Comparison of ENCODE assay signal across 1 cellular context in the genomic region with DNA sequence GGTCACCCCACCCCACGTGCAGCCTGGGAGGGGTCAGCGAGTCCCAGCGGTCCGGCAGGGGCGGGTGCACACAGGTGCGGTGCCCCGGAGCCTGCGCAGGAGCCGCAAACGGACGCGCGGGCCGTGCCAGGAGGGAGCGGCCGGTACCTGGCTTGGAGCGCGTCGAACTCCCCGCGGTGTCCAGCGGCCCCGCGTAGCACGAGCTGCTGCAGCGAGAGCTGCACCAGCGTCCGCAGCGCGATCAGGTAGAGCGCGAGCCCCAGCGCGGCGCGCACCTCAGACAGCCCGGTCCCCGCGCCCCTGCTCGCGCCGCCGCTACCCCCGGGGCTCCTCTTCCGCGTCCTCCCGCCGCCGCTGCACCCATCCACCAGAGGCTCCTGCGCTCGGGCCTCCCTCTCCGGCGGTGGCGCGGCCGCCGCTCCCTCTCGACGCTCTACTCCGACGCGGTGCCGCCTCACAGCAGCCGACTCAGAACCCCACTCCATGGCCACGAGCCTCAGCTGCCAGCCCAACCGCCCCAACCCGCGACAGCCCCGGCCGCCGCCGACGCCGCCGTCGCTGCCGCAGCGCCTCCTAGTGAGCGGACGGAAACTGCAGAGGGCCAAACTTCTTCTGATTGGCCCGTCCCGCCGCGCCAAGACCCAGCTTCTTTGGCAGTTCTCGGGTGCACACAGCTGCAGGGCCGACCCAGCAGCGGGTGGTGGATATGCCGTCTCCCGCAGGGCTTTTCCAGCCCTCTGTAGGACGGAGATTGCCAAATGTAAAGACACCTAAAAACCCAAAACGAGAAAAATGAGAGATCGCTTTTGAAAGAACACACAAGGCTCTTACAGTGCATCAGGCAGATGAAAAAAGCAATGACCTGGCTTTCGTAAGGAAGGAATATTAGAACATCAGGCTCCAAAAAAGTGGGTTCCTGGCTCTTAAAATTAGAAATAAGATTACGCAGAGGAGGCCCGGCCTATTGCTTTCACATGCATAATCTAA.
A peak's percentile ranks its signal among the peaks of the same experiment; 100 is the strongest.
TF ChIP-seq lines count a peak whose summit lies in the region.

A gene with protein sequence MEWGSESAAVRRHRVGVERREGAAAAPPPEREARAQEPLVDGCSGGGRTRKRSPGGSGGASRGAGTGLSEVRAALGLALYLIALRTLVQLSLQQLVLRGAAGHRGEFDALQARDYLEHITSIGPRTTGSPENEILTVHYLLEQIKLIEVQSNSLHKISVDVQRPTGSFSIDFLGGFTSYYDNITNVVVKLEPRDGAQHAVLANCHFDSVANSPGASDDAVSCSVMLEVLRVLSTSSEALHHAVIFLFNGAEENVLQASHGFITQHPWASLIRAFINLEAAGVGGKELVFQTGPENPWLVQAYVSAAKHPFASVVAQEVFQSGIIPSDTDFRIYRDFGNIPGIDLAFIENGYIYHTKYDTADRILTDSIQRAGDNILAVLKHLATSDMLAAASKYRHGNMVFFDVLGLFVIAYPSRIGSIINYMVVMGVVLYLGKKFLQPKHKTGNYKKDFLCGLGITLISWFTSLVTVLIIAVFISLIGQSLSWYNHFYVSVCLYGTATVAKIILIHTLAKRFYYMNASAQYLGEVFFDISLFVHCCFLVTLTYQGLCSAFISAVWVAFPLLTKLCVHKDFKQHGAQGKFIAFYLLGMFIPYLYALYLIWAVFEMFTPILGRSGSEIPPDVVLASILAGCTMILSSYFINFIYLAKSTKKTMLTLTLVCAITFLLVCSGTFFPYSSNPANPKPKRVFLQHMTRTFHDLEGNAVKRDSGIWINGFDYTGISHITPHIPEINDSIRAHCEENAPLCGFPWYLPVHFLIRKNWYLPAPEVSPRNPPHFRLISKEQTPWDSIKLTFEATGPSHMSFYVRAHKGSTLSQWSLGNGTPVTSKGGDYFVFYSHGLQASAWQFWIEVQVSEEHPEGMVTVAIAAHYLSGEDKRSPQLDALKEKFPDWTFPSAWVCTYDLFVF (minus strand): TSS at position 575 of the 987 bp plus-strand sequence. CDS start 90 bp downstream, at position 485.

TF ChIP-seq in HEK293, 187 proteins besides CTCF, POLR2A, EP300 and RAD21 (continued from another document):
- TF ChIP-seq ZNF394 (tag by site-specific recombination; IDR thresholded peaks at IDR 0.05; ENCODE audit: borderline replicate concordance) = peak; percentile 31; the same call in 1 of the 2 replicates
